ENCODE assay signal across 14 cellular contexts in genomic region chr22:25930083-25930482, GRCh38.
DNase-seq lines count a peak whose midpoint lies in the region; ATAC-seq, FAIRE-seq and TF ChIP-seq lines count a peak whose summit lies in the region.
"Had no signal": no experiment of that assay in that cellular context is flagged by ENCODE, and none has a peak within 500 bp of the region (broad histone marks: within the 10 kb centered on the region; RNA-seq: fewer than 3 reads in every experiment).

No MANE protein-coding gene starts in this region.

- TF ChIP-seq EP300 in HepG2 (IDR thresholded peaks at IDR 0.05; ENCODE audit: low read depth in 2 of 2, low read length in 2 of 2): no peak
- TF ChIP-seq EP300 in HepG2 (CRISPR knock-in tag; IDR thresholded peaks at IDR 0.05; ENCODE audit: borderline replicate concordance): no peak

- TF ChIP-seq CTCF in GM23338 (conservative IDR thresholded peaks at IDR 0.05; ENCODE audit: low read depth in 2 of 2) (no peak), neural progenitor cell (IDR thresholded peaks at IDR 0.05) (no peak), HepG2 (CRISPR knock-in tag; IDR thresholded peaks at IDR 0.05) (no peak)

- CTCF ChIA-PET in HepG2 (lab: Yijun Ruan, JAX; ENCODE audit: low intra/inter-chr PET ratio, low total read pairs): no interaction called here

- no TSS peak for BruUV-seq in HepG2 (replicated peaks; lab: Mats Ljungman, UMichigan)

- intact Hi-C loops in HepG2 (cut with micrococcal nuclease; ENCODE audit: unreplicated experiment): no loop called here

- H3K4me3 ChIP-seq in GM23338: no peak overlapping the region
- no peak overlapping the region for H3K4me3 ChIP-seq in neural progenitor cell
- H3K4me3 ChIP-seq in HepG2 (replicated peaks in 1 of 3; ENCODE audit: insufficient read depth in 1 of 3, low read depth in 2 of 3, low read length in 3 of 3): no peak overlapping the region
- H3K4me3 ChIP-seq: SJCRH30 had no signal

- H3F3A ChIP-seq in GM23338 (replicated peaks; ENCODE audit: low read depth) (no peaks in the 10 kb centered on the region), neural progenitor cell (ENCODE audit: low read depth) (peaks cover 5% of the 10 kb centered on the region)

- H3K9me3 ChIP-seq in neural progenitor cell (ENCODE audit: low read depth) (no peaks in the 10 kb centered on the region), HepG2 (ENCODE audit: low read length) (no peaks in the 10 kb centered on the region)
- H3K9me3 ChIP-seq: SJCRH30 had no signal

- H3K36me3 ChIP-seq in GM23338 (ENCODE audit: insufficient read depth): no peaks in the 10 kb centered on the region
- no peaks in the 10 kb centered on the region for H3K36me3 ChIP-seq in neural progenitor cell
- H3K36me3 ChIP-seq in HepG2 (replicated peaks in 1 of 2; ENCODE audit: control insufficient read depth in 1 of 2, insufficient read depth in 2 of 2, low read length in 2 of 2): no peaks in the 10 kb centered on the region

- H3K4me1 ChIP-seq in GM23338 (ENCODE audit: insufficient read depth): peaks cover 47% of the 10 kb centered on the region
- peaks cover 32% of the 10 kb centered on the region for H3K4me1 ChIP-seq in neural progenitor cell
- no peaks in the 10 kb centered on the region for H3K4me1 ChIP-seq in HepG2 (ENCODE audit: insufficient read depth, low read length)
- H3K4me1 ChIP-seq: SJCRH30 had no signal

- DNase-seq in GM23338 (ENCODE audit: low spot score) (no peak), NCI-H1417 (lab: John Stamatoyannopoulos, UW) (peak; percentile 6 to 79 (median 65)), NCI-H748 treated with DMSO at 0.1 percent for 48 hours (lab: John Stamatoyannopoulos, UW) (peak; percentile 28), neural progenitor cell (ENCODE audit: low spot score) (no peak), HepG2 (ENCODE audit: low spot score) (no peak), NCI-H226 (no peak)
- DNase-seq: AML-193, DND-41, H7, KG1, SJCRH30 had no signal

- H3K4me3 Mint-ChIP-seq in GM23338: no peak overlapping the region
- no peak overlapping the region for H3K4me3 Mint-ChIP-seq in neural progenitor cell
- H3K4me3 Mint-ChIP-seq: CD14-positive monocyte had no signal

- H3K4me1 Mint-ChIP-seq in GM23338: peaks cover 62% of the 10 kb centered on the region
- peaks cover 43% of the 10 kb centered on the region for H3K4me1 Mint-ChIP-seq in neural progenitor cell
- H3K4me1 Mint-ChIP-seq: CD14-positive monocyte had no signal

- TF ChIP-seq POLR2A in HepG2 (IDR thresholded peaks at IDR 0.05; ENCODE audit: insufficient read depth in 1 of 2, low read depth in 2 of 2, low read length in 2 of 2): no peak

- H3K79me2 ChIP-seq in GM23338 (replicated peaks; ENCODE audit: insufficient read depth): no peaks in the 10 kb centered on the region
- no peaks in the 10 kb centered on the region for H3K79me2 ChIP-seq in neural progenitor cell (ENCODE audit: low read depth)
- H3K79me2 ChIP-seq in HepG2 (ENCODE audit: insufficient read depth, low read length): no peaks in the 10 kb centered on the region

- WGBS in HepG2 (ENCODE audit: low lambda C conversion rate): 30% methylated on average over 4 of the region's 4 CpGs

- H3K36me3 Mint-ChIP-seq in GM23338 (ENCODE audit: low read depth): peaks cover 5% of the 10 kb centered on the region; the same call in 2 of the 3 replicates
- H3K36me3 Mint-ChIP-seq in neural progenitor cell: no peaks in the 10 kb centered on the region
- H3K36me3 Mint-ChIP-seq: CD14-positive monocyte had no signal

- H3K9me3 Mint-ChIP-seq in GM23338: peaks cover 10% of the 10 kb centered on the region; the same call in 2 of the 3 replicates
- no peaks in the 10 kb centered on the region for H3K9me3 Mint-ChIP-seq in neural progenitor cell

- POLR2A ChIA-PET in HepG2 (lab: Yijun Ruan, JAX): no interaction called here

- peaks cover 10% of the 10 kb centered on the region; the same call in 1 of the 2 replicates for H3K27me3 ChIP-seq in GM23338 (ENCODE audit: insufficient read depth)
- no peaks in the 10 kb centered on the region for H3K27me3 ChIP-seq in neural progenitor cell
- peaks cover 0 to 21% of the 10 kb centered on the region in 2 experiments; a peak in 3 of 5 replicates for H3K27me3 ChIP-seq in HepG2 (ENCODE audit: control insufficient read depth in 1 of 2, insufficient read depth in 2 of 2, low read length in 2 of 2)
- H3K27me3 ChIP-seq: SJCRH30 had no signal

- H3K9me2 ChIP-seq in GM23338 (ENCODE audit: insufficient read depth): no peaks in the 10 kb centered on the region

- H3K9ac ChIP-seq in neural progenitor cell: no peak overlapping the region
- H3K9ac ChIP-seq in HepG2 (ENCODE audit: insufficient read depth, low read depth, low read length): no peak overlapping the region

- H3K27me3 Mint-ChIP-seq in GM23338 (ENCODE audit: insufficient read depth, low read depth, poor library complexity) (peaks cover 23% of the 10 kb centered on the region), neural progenitor cell (ENCODE audit: insufficient read depth, low read depth) (peaks cover 12% of the 10 kb centered on the region)

- ATAC-seq in GM23338 (no peak), HepG2 (no peak), GM21576 (IDR thresholded peaks at IDR 0.05; ENCODE audit: unreplicated experiment) (no peak)
- ATAC-seq: Panc1 had no signal

- H3K4me2 ChIP-seq in GM23338 (peak overlapping the region; percentile 15; the same call in 1 of the 2 replicates), neural progenitor cell (peak overlapping the region; percentile 60), HepG2 (ENCODE audit: low read depth, low read length) (no peak overlapping the region)

- no peak for FAIRE-seq in HepG2 (lab: Jason Lieb, UNC)

- H4K20me1 ChIP-seq in GM23338 (replicated peaks; ENCODE audit: insufficient read depth) (no peaks in the 10 kb centered on the region), neural progenitor cell (ENCODE audit: low read depth) (peaks cover 3% of the 10 kb centered on the region), HepG2 (ENCODE audit: insufficient read depth, low read length) (no peaks in the 10 kb centered on the region)

- H2AFZ ChIP-seq in GM23338 (no peak overlapping the region), neural progenitor cell (replicated peaks) (no peak overlapping the region), HepG2 (ENCODE audit: low read length) (no peak overlapping the region)

- H3K27ac Mint-ChIP-seq in GM23338: peak overlapping the region; percentile 33; the same call in 1 of the 2 replicates
- no peak overlapping the region for H3K27ac Mint-ChIP-seq in neural progenitor cell
- H3K27ac Mint-ChIP-seq: CD14-positive monocyte had no signal

- TF ChIP-seq RAD21 in HepG2 (CRISPR knock-in tag; IDR thresholded peaks at IDR 0.05): no peak

- H3K27ac ChIP-seq in GM23338 (ENCODE audit: low read depth) (no peak overlapping the region), neural progenitor cell (no peak overlapping the region), HepG2 (ENCODE audit: extremely low read length, insufficient read depth, low read length) (no peak overlapping the region)
- H3K27ac ChIP-seq: SJCRH30 had no signal

- in situ Hi-C loops in HepG2 (cut with HindIII; ENCODE audit: extremely low pct_ligation_motif_present, low pct_unique_long_range_greater_than_20kb): no loop called here

TF ChIP-seq in GM23338, 12 proteins besides CTCF, POLR2A, EP300 and RAD21 (continues in another document):
- TF ChIP-seq ETS1 (IDR thresholded peaks at IDR 0.05) (no peak), EZH2phosphoT487 (IDR thresholded peaks at IDR 0.05; ENCODE audit: unreplicated experiment) (no peak)

TF ChIP-seq in HepG2, 621 proteins besides CTCF, POLR2A, EP300 and RAD21 (continues in another document):
- TF ChIP-seq CSRNP1 (CRISPR knock-in tag; IDR thresholded peaks at IDR 0.05): no peak
- TF ChIP-seq ZBTB20 (CRISPR knock-in tag; IDR thresholded peaks at IDR 0.05; ENCODE audit: borderline replicate concordance, low read depth): no peak

Comparison
In these comparisons a context has a peak if more than half of its experiments do, and no peak if none do; other contexts are left out.
1. DNase-seq: peak in NCI-H1417 (3 of 3) and NCI-H748 treated with DMSO at 0.1 percent for 48 hours (single experiment); none in GM23338 (single experiment), neural progenitor cell (single experiment), HepG2 (single experiment) and NCI-H226 (single experiment).